16 cellular contexts compared by ENCODE assay signal in the genomic region with DNA sequence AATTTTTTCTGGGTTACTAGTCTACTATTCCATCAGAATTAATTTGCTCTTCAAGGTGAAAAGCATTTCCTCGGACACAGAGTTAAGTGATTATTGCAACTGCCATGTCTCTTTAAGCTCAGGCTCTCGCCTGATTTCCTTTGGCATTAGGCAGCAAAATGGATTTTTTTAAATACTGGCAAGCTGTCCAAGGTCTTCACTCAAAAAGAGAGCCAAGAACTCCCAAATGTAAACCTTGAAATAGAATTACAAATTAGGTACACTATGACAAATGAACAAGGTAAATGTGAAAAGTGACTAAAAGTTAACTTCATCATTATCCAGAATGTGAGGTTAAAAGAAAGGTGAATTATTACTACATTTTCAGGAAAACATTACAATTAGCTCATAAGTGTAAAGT.
A peak's percentile ranks its signal among the peaks of the same experiment; 100 is the strongest.
DNase-seq lines count a peak whose midpoint lies in the region; ATAC-seq, FAIRE-seq and TF ChIP-seq lines count a peak whose summit lies in the region.
"Had no signal": no experiment of that assay in that cellular context is flagged by ENCODE, and none has a peak within 500 bp of the region (broad histone marks: within the 10 kb centered on the region; RNA-seq: fewer than 3 reads in every experiment).

No MANE protein-coding gene starts in this region.

- H3K4me3 ChIP-seq in liver (ENCODE audit: low read depth in 1 of 3, low read length in 3 of 3), result peak overlapping the region in 1 of 3 donors; percentile 32
- no peak overlapping the region for H3K4me3 ChIP-seq in HepG2 (replicated peaks in 1 of 3; ENCODE audit: insufficient read depth in 1 of 3, low read depth in 2 of 3, low read length in 3 of 3)
- no peak overlapping the region for H3K4me3 ChIP-seq in body of pancreas
- no peak overlapping the region for H3K4me3 ChIP-seq in BE2C (ENCODE audit: low read depth, low read length)
- H3K4me3 ChIP-seq: GM23338 had no signal

- H3K9ac ChIP-seq in liver (ENCODE audit: low read depth in 1 of 2, low read length in 2 of 2), result no peak overlapping the region
- no peak overlapping the region for H3K9ac ChIP-seq in HepG2 (ENCODE audit: insufficient read depth, low read depth, low read length)

- no peaks in the 10 kb centered on the region for H4K20me1 ChIP-seq in HepG2 (ENCODE audit: insufficient read depth, low read length)

- TF ChIP-seq EP300 in HepG2 (IDR thresholded peaks at IDR 0.05; ENCODE audit: low read depth in 2 of 2, low read length in 2 of 2) (no peak), HepG2 (CRISPR knock-in tag; IDR thresholded peaks at IDR 0.05; ENCODE audit: borderline replicate concordance) (no peak)

- no peak overlapping the region for H3K27ac Mint-ChIP-seq in glutamatergic neuron (ENCODE audit: unreplicated experiment)
- H3K27ac Mint-ChIP-seq: CD4-positive, alpha-beta T cell; GM23338 had no signal

- no peak for TF ChIP-seq CTCF in liver (IDR thresholded peaks at IDR 0.05; ENCODE audit: low read depth, low read length, missing input control)
- TF ChIP-seq CTCF in HepG2 (CRISPR knock-in tag; IDR thresholded peaks at IDR 0.05), result no peak
- TF ChIP-seq CTCF in body of pancreas (IDR thresholded peaks at IDR 0.05), result no peak
- TF ChIP-seq CTCF in glutamatergic neuron (IDR thresholded peaks at IDR 0.05; ENCODE audit: partially characterized antibody, unreplicated experiment), result no peak
- TF ChIP-seq CTCF in BE2C (IDR thresholded peaks at IDR 0.05; ENCODE audit: low read depth, low read length), result no peak

- TF ChIP-seq RAD21 in liver (IDR thresholded peaks at IDR 0.05) (peak in 1 of 2 donors; percentile 30), HepG2 (CRISPR knock-in tag; IDR thresholded peaks at IDR 0.05) (no peak)

- TF ChIP-seq POLR2A in HepG2 (IDR thresholded peaks at IDR 0.05; ENCODE audit: insufficient read depth in 1 of 2, low read depth in 2 of 2, low read length in 2 of 2) (no peak), body of pancreas (IDR thresholded peaks at IDR 0.05) (no peak)

- in situ Hi-C loops in HepG2 (cut with HindIII; ENCODE audit: extremely low pct_ligation_motif_present, low pct_unique_long_range_greater_than_20kb), result loop anchor here (25.0 kb wide), 1 partner anchor 722 kb away; no protein-coding TSS in a partner anchor

- no peaks in the 10 kb centered on the region for H3K36me3 ChIP-seq in liver (ENCODE audit: control insufficient read depth in 4 of 4, insufficient read depth in 3 of 4, low read depth in 1 of 4, low read length in 3 of 4)
- H3K36me3 ChIP-seq in HepG2 (replicated peaks in 1 of 2; ENCODE audit: control insufficient read depth in 1 of 2, insufficient read depth in 2 of 2, low read length in 2 of 2), result no peaks in the 10 kb centered on the region
- H3K36me3 ChIP-seq in body of pancreas (replicated peaks in 1 of 2; ENCODE audit: insufficient read depth in 1 of 2, low read depth in 2 of 2), result no peaks in the 10 kb centered on the region
- H3K36me3 ChIP-seq in BE2C, result no peaks in the 10 kb centered on the region

- H3K27me3 Mint-ChIP-seq in glutamatergic neuron (ENCODE audit: unreplicated experiment), result no peaks in the 10 kb centered on the region
- H3K27me3 Mint-ChIP-seq: CD4-positive, alpha-beta T cell had no signal

- ATAC-seq in HepG2, result no peak
- ATAC-seq in body of pancreas, result peak; percentile 71
- peak; percentile 90 for ATAC-seq in left lobe of liver
- ATAC-seq: GM23338 had no signal

- H3K36me3 Mint-ChIP-seq in glutamatergic neuron (ENCODE audit: unreplicated experiment), result no peaks in the 10 kb centered on the region

- no peaks in the 10 kb centered on the region for H3K79me2 ChIP-seq in HepG2 (ENCODE audit: insufficient read depth, low read length)

- no peaks in the 10 kb centered on the region for H3K4me1 Mint-ChIP-seq in glutamatergic neuron (ENCODE audit: low read depth, unreplicated experiment)
- H3K4me1 Mint-ChIP-seq: GM23338 had no signal

- H3K4me3 Mint-ChIP-seq in glutamatergic neuron (ENCODE audit: unreplicated experiment), result no peak overlapping the region
- H3K4me3 Mint-ChIP-seq: CD4-positive, alpha-beta T cell; GM23338 had no signal

- CTCF ChIA-PET in HepG2 (lab: Yijun Ruan, JAX; ENCODE audit: low intra/inter-chr PET ratio, low total read pairs), result no interaction called here

- H3K27ac ChIP-seq in liver (ENCODE audit: low read depth in 1 of 2, low read length in 2 of 2) (peak overlapping the region; percentile 61 to 67), HepG2 (ENCODE audit: extremely low read length, insufficient read depth, low read length) (no peak overlapping the region), body of pancreas (no peak overlapping the region)

- H3K9me3 Mint-ChIP-seq in glutamatergic neuron (ENCODE audit: unreplicated experiment), result no peaks in the 10 kb centered on the region
- H3K9me3 Mint-ChIP-seq: GM23338 had no signal

- intact Hi-C loops in HepG2 (cut with micrococcal nuclease; ENCODE audit: unreplicated experiment) (no loop called here), body of pancreas (cut with DNase I) (no loop called here)

- no peak overlapping the region for H3K4me2 ChIP-seq in HepG2 (ENCODE audit: low read depth, low read length)
- H3K4me2 ChIP-seq: GM23338 had no signal

- no peak for FAIRE-seq in HepG2 (lab: Jason Lieb, UNC)
- FAIRE-seq: G401.6, GM12891 had no signal

- BruUV-seq in HepG2 (replicated peaks; lab: Mats Ljungman, UMichigan), result no TSS peak

- no peak overlapping the region for H2AFZ ChIP-seq in HepG2 (ENCODE audit: low read length)
- H2AFZ ChIP-seq: GM23338 had no signal

- peaks cover 0 to 1% (median 0%) of the 10 kb centered on the region in 4 donors for H3K9me3 ChIP-seq in liver (ENCODE audit: control insufficient read depth in 4 of 4, low read length in 3 of 4)
- H3K9me3 ChIP-seq in HepG2 (ENCODE audit: low read length), result no peaks in the 10 kb centered on the region
- no peaks in the 10 kb centered on the region for H3K9me3 ChIP-seq in body of pancreas
- H3K9me3 ChIP-seq in BE2C, result no peaks in the 10 kb centered on the region

- 25% methylated on average over 2 of the region's 2 CpGs for WGBS in liver
- 0% methylated on average over 2 of the region's 2 CpGs for WGBS in HepG2 (ENCODE audit: low lambda C conversion rate)
- WGBS in body of pancreas, 2 donors, result 10 to 14% methylated on average over 2 of the region's 2 CpGs

- POLR2A ChIA-PET in HepG2 (lab: Yijun Ruan, JAX), result no interaction called here

- H3K27me3 ChIP-seq in liver (ENCODE audit: control insufficient read depth in 4 of 4, insufficient read depth in 4 of 4, low read length in 3 of 4), result no peaks in the 10 kb centered on the region
- no peaks in the 10 kb centered on the region for H3K27me3 ChIP-seq in HepG2 (ENCODE audit: control insufficient read depth in 1 of 2, insufficient read depth in 2 of 2, low read length in 2 of 2)
- H3K27me3 ChIP-seq in body of pancreas, result no peaks in the 10 kb centered on the region
- no peaks in the 10 kb centered on the region for H3K27me3 ChIP-seq in BE2C

- DNase-seq in HepG2 (ENCODE audit: low spot score), result no peak
- DNase-seq in body of pancreas, result peak in 2 of 4 donors; percentile 9 to 39
- DNase-seq in left lobe of liver (ENCODE audit: low spot score), result peak; percentile 46
- DNase-seq in glutamatergic neuron, result no peak
- no peak for DNase-seq in 8988T
- DNase-seq in BE2C, result no peak
- no peak for DNase-seq in NCI-H2107 treated with DMSO at 0.1 percent for 48 hours (lab: John Stamatoyannopoulos, UW; ENCODE audit: unreplicated experiment)
- DNase-seq: ACHN; Calu3; CD4-positive, alpha-beta T cell; DMS79; H7 had no signal

- peaks cover 0 to 14% (median 7%) of the 10 kb centered on the region in 4 donors for H3K4me1 ChIP-seq in liver (ENCODE audit: control insufficient read depth in 4 of 4, insufficient read depth in 4 of 4, low read length in 3 of 4)
- no peaks in the 10 kb centered on the region for H3K4me1 ChIP-seq in HepG2 (ENCODE audit: insufficient read depth, low read length)
- H3K4me1 ChIP-seq in body of pancreas, result peaks cover 12% of the 10 kb centered on the region
- H3K4me1 ChIP-seq in BE2C, result no peaks in the 10 kb centered on the region

TF ChIP-seq in liver, 16 proteins besides CTCF, POLR2A, EP300 and RAD21 (continues in another document):
- TF ChIP-seq SP1 (IDR thresholded peaks at IDR 0.05), result no peak

TF ChIP-seq in HepG2, 621 proteins besides CTCF, POLR2A, EP300 and RAD21:
- TF ChIP-seq, protein P1, sequence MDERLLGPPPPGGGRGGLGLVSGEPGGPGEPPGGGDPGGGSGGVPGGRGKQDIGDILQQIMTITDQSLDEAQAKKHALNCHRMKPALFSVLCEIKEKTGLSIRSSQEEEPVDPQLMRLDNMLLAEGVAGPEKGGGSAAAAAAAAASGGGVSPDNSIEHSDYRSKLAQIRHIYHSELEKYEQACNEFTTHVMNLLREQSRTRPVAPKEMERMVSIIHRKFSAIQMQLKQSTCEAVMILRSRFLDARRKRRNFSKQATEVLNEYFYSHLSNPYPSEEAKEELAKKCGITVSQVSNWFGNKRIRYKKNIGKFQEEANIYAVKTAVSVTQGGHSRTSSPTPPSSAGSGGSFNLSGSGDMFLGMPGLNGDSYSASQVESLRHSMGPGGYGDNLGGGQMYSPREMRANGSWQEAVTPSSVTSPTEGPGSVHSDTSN (CRISPR knock-in tag; IDR thresholded peaks at IDR 0.05), result no peak
- TF ChIP-seq SNRNP70 (IDR thresholded peaks at IDR 0.05; ENCODE audit: low read depth, low read length) (no peak), ELF3 (CRISPR knock-in tag; IDR thresholded peaks at IDR 0.05) (no peak), ZNF569 (CRISPR knock-in tag; IDR thresholded peaks at IDR 0.05; ENCODE audit: borderline replicate concordance) (no peak)

Comparison
In these comparisons a context has a peak if more than half of its experiments do, and no peak if none do; other contexts are left out.
1. H3K27ac ChIP-seq: peak in liver (2 of 2); none in HepG2 (single experiment) and body of pancreas (0 of 4).